Comparison of ENCODE assay signal across 23 cellular contexts in genomic region chr4:70008771-70009170, GRCh38. TPM values are rescaled to one million over a fixed set of nuclear protein-coding genes. Genes with fewer than 3 reads are reported as not detected.
"Had no signal": no experiment of that assay in that cellular context is flagged by ENCODE, and none has a peak within 500 bp of the region (broad histone marks: within the 10 kb centered on the region; RNA-seq: fewer than 3 reads in every experiment).

No MANE protein-coding gene starts in this region.

- H3K36me3 ChIP-seq: SJCRH30 had no signal

- H3K4me3 ChIP-seq: SJCRH30 had no signal

- DNase-seq: KBM-7, MV-4-11, NCI-H1048, NCI-H1105, NCI-H1417, NCI-H1436 treated with DMSO at 0.1 percent for 48 hours, NCI-H1694, NCI-H1930, NCI-H2081, NCI-H2107, NCI-H2227 treated with DMSO at 0.1 percent for 48 hours, NCI-H524, NCI-H526 treated with DMSO at 0.1 percent for 48 hours, NCI-H748 treated with DMSO at 0.1 percent for 48 hours, PC-3, SHP77 treated with DMSO at 0.1 percent for 48 hours, SJCRH30 had no signal

- H3K4me1 ChIP-seq: SJCRH30 had no signal

- H3K27ac ChIP-seq: HL-60, SJCRH30 had no signal

- H3K27me3 ChIP-seq: SJCRH30 had no signal

- H3K9me3 ChIP-seq: SJCRH30 had no signal

RNA-seq across cellular contexts. Expression of gene STATH, which starts 13.0 kb away (rescaled TPM):
- total RNA-seq: LHCN-M2, MCF 10A, NCI-H460, OCI-LY7, PC-3, Right ventricle myocardium inferior had no signal

RNA-seq across cellular contexts. Expression of gene HTN3, which starts 19.5 kb away (rescaled TPM):
- total RNA-seq: LHCN-M2, MCF 10A, NCI-H460, OCI-LY7, PC-3, Right ventricle myocardium inferior had no signal

RNA-seq across cellular contexts. Expression of gene HTN1, which starts 41.5 kb away (rescaled TPM):
- total RNA-seq: LHCN-M2, MCF 10A, NCI-H460, OCI-LY7, PC-3, Right ventricle myocardium inferior, SJCRH30 had no signal

RNA-seq across cellular contexts. Expression of gene CSN2, which starts 43.2 kb away (rescaled TPM):
- total RNA-seq: LHCN-M2, MCF 10A, NCI-H460, OCI-LY7, PC-3, Right ventricle myocardium inferior, SJCRH30 had no signal
